1 cellular context compared by ENCODE assay signal in genomic region chr13:103140001-103140671, GRCh38.
TF ChIP-seq lines count a peak whose summit lies in the region.

No MANE protein-coding gene starts in this region.

TF ChIP-seq in GM23338, 12 proteins besides CTCF, POLR2A, EP300 and RAD21 (continued from another document):
- TF ChIP-seq ZNF462 (CRISPR knock-in tag; IDR thresholded peaks at IDR 0.05): no peak
- TF ChIP-seq EZH2 (IDR thresholded peaks at IDR 0.05; ENCODE audit: low read depth, unreplicated experiment): no peak
- no peak for TF ChIP-seq NANOG (IDR thresholded peaks at IDR 0.05; ENCODE audit: borderline replicate concordance)
- TF ChIP-seq POLR2AphosphoS5 (IDR thresholded peaks at IDR 0.05; ENCODE audit: low read depth): no peak
- no peak for TF ChIP-seq CREB1 (CRISPR knock-in tag; IDR thresholded peaks at IDR 0.05; ENCODE audit: low read depth)
- TF ChIP-seq, protein P1, sequence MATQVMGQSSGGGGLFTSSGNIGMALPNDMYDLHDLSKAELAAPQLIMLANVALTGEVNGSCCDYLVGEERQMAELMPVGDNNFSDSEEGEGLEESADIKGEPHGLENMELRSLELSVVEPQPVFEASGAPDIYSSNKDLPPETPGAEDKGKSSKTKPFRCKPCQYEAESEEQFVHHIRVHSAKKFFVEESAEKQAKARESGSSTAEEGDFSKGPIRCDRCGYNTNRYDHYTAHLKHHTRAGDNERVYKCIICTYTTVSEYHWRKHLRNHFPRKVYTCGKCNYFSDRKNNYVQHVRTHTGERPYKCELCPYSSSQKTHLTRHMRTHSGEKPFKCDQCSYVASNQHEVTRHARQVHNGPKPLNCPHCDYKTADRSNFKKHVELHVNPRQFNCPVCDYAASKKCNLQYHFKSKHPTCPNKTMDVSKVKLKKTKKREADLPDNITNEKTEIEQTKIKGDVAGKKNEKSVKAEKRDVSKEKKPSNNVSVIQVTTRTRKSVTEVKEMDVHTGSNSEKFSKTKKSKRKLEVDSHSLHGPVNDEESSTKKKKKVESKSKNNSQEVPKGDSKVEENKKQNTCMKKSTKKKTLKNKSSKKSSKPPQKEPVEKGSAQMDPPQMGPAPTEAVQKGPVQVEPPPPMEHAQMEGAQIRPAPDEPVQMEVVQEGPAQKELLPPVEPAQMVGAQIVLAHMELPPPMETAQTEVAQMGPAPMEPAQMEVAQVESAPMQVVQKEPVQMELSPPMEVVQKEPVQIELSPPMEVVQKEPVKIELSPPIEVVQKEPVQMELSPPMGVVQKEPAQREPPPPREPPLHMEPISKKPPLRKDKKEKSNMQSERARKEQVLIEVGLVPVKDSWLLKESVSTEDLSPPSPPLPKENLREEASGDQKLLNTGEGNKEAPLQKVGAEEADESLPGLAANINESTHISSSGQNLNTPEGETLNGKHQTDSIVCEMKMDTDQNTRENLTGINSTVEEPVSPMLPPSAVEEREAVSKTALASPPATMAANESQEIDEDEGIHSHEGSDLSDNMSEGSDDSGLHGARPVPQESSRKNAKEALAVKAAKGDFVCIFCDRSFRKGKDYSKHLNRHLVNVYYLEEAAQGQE (IDR thresholded peaks at IDR 0.05; ENCODE audit: unreplicated experiment): no peak
- TF ChIP-seq ZNF114 (CRISPR knock-in tag; IDR thresholded peaks at IDR 0.05): no peak
- TF ChIP-seq STAT1 (IDR thresholded peaks at IDR 0.05; ENCODE audit: unreplicated experiment): no peak
